9 cellular contexts compared by ENCODE assay signal in the genomic region with DNA sequence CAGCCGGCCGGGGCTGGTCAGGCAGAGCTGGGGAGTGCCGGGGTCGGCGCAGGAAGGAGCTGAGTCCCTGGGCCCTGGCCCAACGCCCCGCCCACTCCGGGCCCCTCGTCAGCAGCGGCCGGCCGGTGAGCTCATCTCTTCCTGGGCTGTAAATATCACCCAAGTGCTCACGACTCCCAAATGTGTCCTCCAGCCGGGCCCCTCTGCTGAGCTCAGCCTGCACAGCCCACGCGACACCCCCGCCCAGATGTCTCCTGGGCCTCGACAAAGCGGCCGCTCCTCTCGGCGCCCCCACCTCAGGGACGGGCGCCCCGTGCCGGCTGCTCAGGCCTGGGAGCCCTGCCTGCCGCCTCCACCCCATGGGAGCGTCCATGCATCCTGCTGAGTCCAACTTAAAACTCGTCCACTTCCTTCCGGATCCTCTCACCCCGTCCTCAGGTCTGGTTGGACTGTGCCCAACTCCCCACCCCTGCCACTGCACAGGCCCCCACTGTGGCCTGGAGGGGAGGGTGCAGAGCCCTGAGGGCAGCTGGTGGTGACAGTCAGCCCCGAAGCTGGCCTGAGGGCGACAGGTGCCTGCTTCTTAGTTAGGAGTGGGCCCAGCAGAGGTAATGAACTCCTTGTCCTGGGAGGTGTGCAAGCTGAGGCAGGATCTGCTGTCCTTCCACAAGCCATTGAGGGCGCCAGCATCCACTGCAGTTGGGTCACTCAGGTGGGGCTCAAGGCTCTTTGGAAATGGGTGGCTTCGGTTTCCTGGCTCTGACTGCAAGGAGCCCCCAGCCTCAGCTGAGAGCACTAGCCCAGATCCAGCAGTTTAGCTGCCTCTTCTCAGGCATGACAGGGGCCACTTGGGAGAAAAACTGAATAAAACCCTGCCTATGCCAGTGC. TPM values are rescaled to one million over a fixed set of nuclear protein-coding genes. Genes with fewer than 3 reads are reported as not detected.
DNase-seq lines count a peak whose midpoint lies in the region; ATAC-seq and TF ChIP-seq lines count a peak whose summit lies in the region.
"Had no signal": no experiment of that assay in that cellular context is flagged by ENCODE, and none has a peak within 500 bp of the region (broad histone marks: within the 10 kb centered on the region; RNA-seq: fewer than 3 reads in every experiment).

No MANE protein-coding gene starts in this region.

- no peak for TF ChIP-seq CTCF in thoracic aorta (IDR thresholded peaks at IDR 0.05)

- H3K27me3 ChIP-seq in thoracic aorta (replicated peaks; ENCODE audit: insufficient read depth) = no peaks in the 10 kb centered on the region

- no peaks in the 10 kb centered on the region for H3K9me3 Mint-ChIP-seq in immature natural killer cell
- H3K9me3 Mint-ChIP-seq: activated T-cell treated with anti-CD3 and anti-CD28 coated beads, Interleukin-2, amount 50 U/mL, for 24 hours had no signal

- peaks cover 0 to 2% (median 0%) of the 10 kb centered on the region in 3 donors for H3K27me3 Mint-ChIP-seq in immature natural killer cell (ENCODE audit: low read depth in 3 of 3)
- H3K27me3 Mint-ChIP-seq: activated T-cell treated with anti-CD3 and anti-CD28 coated beads, Interleukin-2, amount 50 U/mL, for 24 hours had no signal

- H3K27ac ChIP-seq in thoracic aorta = no peak overlapping the region

- ATAC-seq in thoracic aorta (ENCODE audit: insufficient number of reproducible peaks, low FRiP score, low read depth) (peak; percentile 11), GM21447 (IDR thresholded peaks at IDR 0.05; ENCODE audit: unreplicated experiment) (no peak)

- H3K4me3 ChIP-seq in thoracic aorta = no peak overlapping the region

- H3K9me3 ChIP-seq in thoracic aorta = no peaks in the 10 kb centered on the region

- H3K27ac Mint-ChIP-seq in immature natural killer cell = peak overlapping the region; percentile 62 to 90 (median 85)

- peak; percentile 18 for DNase-seq in activated CD4-positive, alpha-beta T cell treated with anti-CD3 and anti-CD28 coated beads for 48 hours
- no peak for DNase-seq in activated CD4-positive, alpha-beta T cell treated with anti-CD3 and anti-CD28 coated beads, Interleukin-2, amount 50 U/mL, for 1 hour
- peak; percentile 58 for DNase-seq in activated CD8-positive, alpha-beta memory T cell treated with anti-CD3 and anti-CD28 coated beads, Interleukin-2, amount 50 U/mL, for 48 hours
- peak; percentile 47 to 52 (median 49) for DNase-seq in immature natural killer cell
- no peak for DNase-seq in thoracic aorta (ENCODE audit: low spot score)
- DNase-seq in NCI-H446 (lab: John Stamatoyannopoulos, UW) = no peak
- no peak for DNase-seq in NCI-H1092 (lab: John Stamatoyannopoulos, UW)

- peak overlapping the region; percentile 33 to 65 (median 57) for H3K4me3 Mint-ChIP-seq in immature natural killer cell
- H3K4me3 Mint-ChIP-seq: activated T-cell treated with anti-CD3 and anti-CD28 coated beads, Interleukin-2, amount 50 U/mL, for 24 hours had no signal

- H3K4me1 ChIP-seq in thoracic aorta (ENCODE audit: control insufficient read depth in 1 of 2, low read depth in 2 of 2) = peaks cover 0 to 31% of the 10 kb centered on the region in 2 donors

- H3K36me3 Mint-ChIP-seq in immature natural killer cell = no peaks in the 10 kb centered on the region

- peaks cover 12 to 44% of the 10 kb centered on the region in 2 donors for H3K4me1 Mint-ChIP-seq in immature natural killer cell

- no peaks in the 10 kb centered on the region for H3K36me3 ChIP-seq in thoracic aorta

RNA-seq across cellular contexts. Expression of a gene that starts 28.8 kb away (rescaled TPM):
- polyA plus RNA-seq in immature natural killer cell = 1 to 10 TPM; 1.1 to 3.9 (median 2.2) TPM
- total RNA-seq in thoracic aorta = 1 to 10 TPM in 1 of 2 donors, not detected in 1; 7.4 TPM

Comparison
In these comparisons a context has a peak if more than half of its experiments do, and no peak if none do; other contexts are left out.
1. DNase-seq: peak in activated CD4-positive, alpha-beta T cell treated with anti-CD3 and anti-CD28 coated beads for 48 hours (single experiment), activated CD8-positive, alpha-beta memory T cell treated with anti-CD3 and anti-CD28 coated beads, Interleukin-2, amount 50 U/mL, for 48 hours (single experiment) and immature natural killer cell (3 of 3); none in activated CD4-positive, alpha-beta T cell treated with anti-CD3 and anti-CD28 coated beads, Interleukin-2, amount 50 U/mL, for 1 hour (single experiment), thoracic aorta (single experiment), NCI-H446 (0 of 2) and NCI-H1092 (single experiment).